19 cellular contexts compared by ENCODE assay signal in the genomic region with DNA sequence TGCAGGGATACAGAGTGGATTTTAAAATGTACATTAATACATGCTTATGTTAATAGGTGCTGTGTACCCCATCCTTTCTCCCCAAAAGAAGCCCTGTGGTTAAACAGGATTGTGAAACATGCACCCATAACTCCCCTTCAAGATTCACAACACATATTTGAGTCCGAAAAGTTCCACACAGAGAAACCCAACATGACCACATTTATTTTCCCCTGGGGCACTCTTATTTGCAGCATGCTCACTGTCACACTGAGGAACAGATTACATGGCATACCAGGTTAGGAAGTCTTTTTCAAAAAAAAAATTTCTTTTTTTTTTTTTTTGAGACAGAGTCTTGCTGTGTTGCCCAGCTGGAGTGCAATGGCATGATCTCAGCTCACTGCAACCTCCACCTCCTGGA.
DNase-seq lines count a peak whose midpoint lies in the region; ATAC-seq and TF ChIP-seq lines count a peak whose summit lies in the region.
"Had no signal": no experiment of that assay in that cellular context is flagged by ENCODE, and none has a peak within 500 bp of the region (broad histone marks: within the 10 kb centered on the region; RNA-seq: fewer than 3 reads in every experiment).

No MANE protein-coding gene starts in this region.

- POLR2A ChIA-PET in SK-N-SH (lab: Yijun Ruan, JAX) = no interaction called here
- POLR2A ChIA-PET in IMR-90 (lab: Charles Lee; ENCODE audit: unreplicated experiment) = no interaction called here

- H3K9me1 ChIP-seq in IMR-90 (ENCODE audit: insufficient read depth, low read length) = no peaks in the 10 kb centered on the region

- no peak overlapping the region for H4K5ac ChIP-seq in IMR-90 (ENCODE audit: low read depth, low read length)

- H3K9me3 ChIP-seq in SK-N-SH = no peaks in the 10 kb centered on the region; the same call in 1 of the 2 replicates
- H3K9me3 ChIP-seq in IMR-90 (ENCODE audit: control insufficient read depth, insufficient read depth, low read length) = 0 out of 2 replicates have a peak, but pooled peaks cover 2% of the 10 kb centered on the region
- H3K9me3 ChIP-seq in smooth muscle cell (replicated peaks; ENCODE audit: low read depth) = no peaks in the 10 kb centered on the region
- no peaks in the 10 kb centered on the region for H3K9me3 ChIP-seq in upper lobe of left lung

- H4K20me1 ChIP-seq in SK-N-SH (ENCODE audit: insufficient read depth) (no peaks in the 10 kb centered on the region), IMR-90 (ENCODE audit: insufficient read depth, low read length) (no peaks in the 10 kb centered on the region), smooth muscle cell (ENCODE audit: low read depth) (no peaks in the 10 kb centered on the region)
- H4K20me1 ChIP-seq: BLaER1 treated with 17β-estradiol and CSF1 and Interleukin-3, amounts not matched to agents 10 nM and 100 nM had no signal

- H4K8ac ChIP-seq in IMR-90 (ENCODE audit: low read depth in 2 of 2, low read length in 2 of 2) = no peak overlapping the region

- in situ Hi-C loops in IMR-90 (cut with MboI; ENCODE audit: low sequenced_read_pairs) = no loop called here

- no peak overlapping the region for H2AK5ac ChIP-seq in IMR-90 (ENCODE audit: low read depth, low read length)

- TF ChIP-seq RAD21 in SK-N-SH (IDR thresholded peaks at IDR 0.05; ENCODE audit: low read length) (no peak), IMR-90 (IDR thresholded peaks at IDR 0.05; ENCODE audit: low read length) (no peak)

- H2AFZ ChIP-seq in SK-N-SH (ENCODE audit: low read depth) (peak overlapping the region; percentile 33; the same call in 1 of the 2 replicates), IMR-90 (replicated peaks; ENCODE audit: low read length, poor library complexity) (no peak overlapping the region), smooth muscle cell (ENCODE audit: low read depth) (no peak overlapping the region)

- no peak overlapping the region for H4K91ac ChIP-seq in IMR-90 (ENCODE audit: insufficient read depth, low read depth, low read length)

- TF ChIP-seq CTCF in SK-N-SH (IDR thresholded peaks at IDR 0.05) = no peak
- no peak for TF ChIP-seq CTCF in IMR-90 (conservative IDR thresholded peaks at IDR 0.05; ENCODE audit: low read depth, low read length)
- TF ChIP-seq CTCF in smooth muscle cell (IDR thresholded peaks at IDR 0.05; ENCODE audit: borderline replicate concordance, insufficient read depth, poor library complexity, severe bottlenecking) = no peak
- no peak for TF ChIP-seq CTCF in upper lobe of left lung (IDR thresholded peaks at IDR 0.05)

- H3F3A ChIP-seq in SK-N-SH (replicated peaks; ENCODE audit: insufficient read depth) (peaks cover 15% of the 10 kb centered on the region), smooth muscle cell (ENCODE audit: low read depth) (no peaks in the 10 kb centered on the region)

- no peak overlapping the region for H2BK120ac ChIP-seq in IMR-90 (ENCODE audit: low read depth, low read length)

- H3K27ac ChIP-seq in SK-N-SH (ENCODE audit: low read depth in 2 of 2, low read length in 1 of 2) (peak overlapping the region; percentile 41 to 47; a peak in 3 of 4 replicates), IMR-90 (ENCODE audit: insufficient read depth, low read length) (no peak overlapping the region; the same call in 1 of the 2 replicates), smooth muscle cell (ENCODE audit: low read depth) (no peak overlapping the region), upper lobe of left lung (no peak overlapping the region)
- H3K27ac ChIP-seq: 22Rv1; BLaER1 treated with 17β-estradiol and CSF1 and Interleukin-3, amounts not matched to agents 10 nM and 100 nM; C4-2B had no signal

- H3K9ac ChIP-seq in SK-N-SH = no peak overlapping the region
- no peak overlapping the region for H3K9ac ChIP-seq in IMR-90 (ENCODE audit: low read depth, low read length)
- H3K9ac ChIP-seq in smooth muscle cell (ENCODE audit: low read depth) = no peak overlapping the region
- H3K9ac ChIP-seq: BLaER1 treated with 17β-estradiol and CSF1 and Interleukin-3, amounts not matched to agents 10 nM and 100 nM had no signal

- no peak overlapping the region for H2BK20ac ChIP-seq in IMR-90 (ENCODE audit: low read depth, low read length)

- H3K4me3 ChIP-seq in SK-N-SH (ENCODE audit: low read depth in 2 of 2, low read length in 1 of 2) = no peak overlapping the region
- no peak overlapping the region for H3K4me3 ChIP-seq in IMR-90 (ENCODE audit: insufficient read depth, low read depth, low read length)
- no peak overlapping the region for H3K4me3 ChIP-seq in smooth muscle cell
- no peak overlapping the region for H3K4me3 ChIP-seq in upper lobe of left lung
- H3K4me3 ChIP-seq: A549; BLaER1 treated with 17β-estradiol and CSF1 and Interleukin-3, amounts not matched to agents 10 nM and 100 nM had no signal

- H3K18ac ChIP-seq in IMR-90 (ENCODE audit: low read depth, low read length) = no peak overlapping the region

- intact Hi-C loops in IMR-90 (cut with micrococcal nuclease) = no loop called here

- dilution Hi-C loops in IMR-90 (cut with HindIII; ENCODE audit: low sequenced_read_pairs, unreplicated experiment) = no loop called here

- no peaks in the 10 kb centered on the region for H3K27me3 ChIP-seq in SK-N-SH (ENCODE audit: insufficient read depth)
- no peaks in the 10 kb centered on the region for H3K27me3 ChIP-seq in IMR-90 (ENCODE audit: control insufficient read depth, insufficient read depth, low read length)
- H3K27me3 ChIP-seq in smooth muscle cell (ENCODE audit: low read depth) = no peaks in the 10 kb centered on the region
- no peaks in the 10 kb centered on the region for H3K27me3 ChIP-seq in upper lobe of left lung
- H3K27me3 ChIP-seq: BLaER1 treated with 17β-estradiol and CSF1 and Interleukin-3, amounts not matched to agents 10 nM and 100 nM had no signal

- H3K9me2 ChIP-seq in SK-N-SH = no peaks in the 10 kb centered on the region

- H3K79me2 ChIP-seq in SK-N-SH (ENCODE audit: insufficient read depth) = no peaks in the 10 kb centered on the region
- no peaks in the 10 kb centered on the region for H3K79me2 ChIP-seq in smooth muscle cell (ENCODE audit: low read depth)

- H3K36me3 ChIP-seq in SK-N-SH (replicated peaks in 1 of 2; ENCODE audit: control insufficient read depth in 1 of 2, insufficient read depth in 2 of 2, low read length in 1 of 2) = no peaks in the 10 kb centered on the region
- no peaks in the 10 kb centered on the region for H3K36me3 ChIP-seq in IMR-90 (ENCODE audit: control insufficient read depth, insufficient read depth, low read length)
- H3K36me3 ChIP-seq in smooth muscle cell (ENCODE audit: low read depth) = no peaks in the 10 kb centered on the region
- no peaks in the 10 kb centered on the region for H3K36me3 ChIP-seq in upper lobe of left lung
- H3K36me3 ChIP-seq: BLaER1 treated with 17β-estradiol and CSF1 and Interleukin-3, amounts not matched to agents 10 nM and 100 nM had no signal

- CTCF ChIA-PET in SK-N-SH (lab: Yijun Ruan, JAX) (no interaction called here), IMR-90 (lab: Yijun Ruan, JAX) (no interaction called here)

- no peak overlapping the region for H3K56ac ChIP-seq in IMR-90 (ENCODE audit: extremely low read depth, insufficient read depth, low read length)

- no peak overlapping the region for H2AK9ac ChIP-seq in IMR-90 (replicated peaks; ENCODE audit: low read depth, low read length, poor library complexity)

- no peak overlapping the region for H3K4me2 ChIP-seq in SK-N-SH
- no peak overlapping the region for H3K4me2 ChIP-seq in IMR-90 (ENCODE audit: low read depth, low read length)
- no peak overlapping the region for H3K4me2 ChIP-seq in smooth muscle cell
- H3K4me2 ChIP-seq: A549; BLaER1 treated with 17β-estradiol and CSF1 and Interleukin-3, amounts not matched to agents 10 nM and 100 nM had no signal

- H3K79me1 ChIP-seq in IMR-90 (ENCODE audit: low read depth in 1 of 2, low read length in 2 of 2) = no peaks in the 10 kb centered on the region

- no TSS peak for BruUV-seq in IMR-90 (replicated peaks; lab: Mats Ljungman, UMichigan)

- DNase-seq in SK-N-SH (no peak), EH (ENCODE audit: low read depth) (peak; percentile 47), IMR-90 (no peak), RPMI7951 (ENCODE audit: low read depth) (peak; percentile 60), smooth muscle cell (lab: John Stamatoyannopoulos, UW; ENCODE audit: unreplicated experiment) (no peak), upper lobe of left lung (no peak), mucosa of gallbladder (ENCODE audit: low spot score) (no peak)
- DNase-seq: AML-193; Caco-2; Calu3; CD4-positive, alpha-beta T cell; CD8-positive, alpha-beta T cell; DMS79 treated with DMSO at 0.1 percent for 48 hours; GF-D8 had no signal

- H2BK15ac ChIP-seq in IMR-90 (ENCODE audit: low read depth, low read length) = peak overlapping the region; percentile 11; the same call in 1 of the 3 replicates

- no peak overlapping the region for H2BK5ac ChIP-seq in IMR-90 (ENCODE audit: low read depth, low read length, poor library complexity, severe bottlenecking)

- TF ChIP-seq POLR2A in IMR-90 (IDR thresholded peaks at IDR 0.05; ENCODE audit: low read depth, low read length) (no peak), upper lobe of left lung (IDR thresholded peaks at IDR 0.05) (no peak)

- TF ChIP-seq EP300 in SK-N-SH (IDR thresholded peaks at IDR 0.05; ENCODE audit: borderline replicate concordance in 1 of 2, low read depth in 1 of 2, low read length in 1 of 2) (no peak), upper lobe of left lung (IDR thresholded peaks at IDR 0.05) (no peak)

- no peak overlapping the region for H3K23ac ChIP-seq in IMR-90 (ENCODE audit: low read depth, low read length)

- 92% methylated on average over 1 of the region's 1 CpG for WGBS in SK-N-SH (ENCODE audit: low lambda C conversion rate)
- no CpG with 5 or more reads among the region's 1 CpG for WGBS in IMR-90 (ENCODE audit: extremely low coverage in 2 of 2, insufficient read length in 1 of 2), 2 experiments
- WGBS in smooth muscle cell (ENCODE audit: low lambda C conversion rate) = 88% methylated on average over 1 of the region's 1 CpG
- 93% methylated on average over 1 of the region's 1 CpG for WGBS in upper lobe of left lung, 2 donors

- H3K4me1 ChIP-seq in SK-N-SH (ENCODE audit: control insufficient read depth in 1 of 2, insufficient read depth in 2 of 2, low read depth in 1 of 2, low read length in 1 of 2) = peaks cover 5 to 22% of the 10 kb centered on the region in 2 experiments; a peak in 2 of 4 replicates
- peaks cover 4% of the 10 kb centered on the region for H3K4me1 ChIP-seq in IMR-90 (ENCODE audit: control insufficient read depth, insufficient read depth, low read length)
- no peaks in the 10 kb centered on the region for H3K4me1 ChIP-seq in smooth muscle cell (ENCODE audit: low read depth)
- no peaks in the 10 kb centered on the region for H3K4me1 ChIP-seq in upper lobe of left lung
- H3K4me1 ChIP-seq: Caco-2 had no signal

- no peak overlapping the region for H3K4ac ChIP-seq in IMR-90 (ENCODE audit: low read depth, low read length)

- ATAC-seq in SK-N-SH treated with all-trans-retinoic acid at 6 μM for 48 hours = no peak; the same call in 2 of the 3 replicates
- ATAC-seq in IMR-90 (ENCODE audit: low read depth) = no peak
- no peak for ATAC-seq in upper lobe of left lung (ENCODE audit: low FRiP score in 2 of 2)
- ATAC-seq: A549; CD8-positive, alpha-beta T cell had no signal

- no peak overlapping the region for H3K14ac ChIP-seq in IMR-90 (replicated peaks; ENCODE audit: low read depth, low read length)

TF ChIP-seq in SK-N-SH, 30 proteins besides CTCF, POLR2A, EP300 and RAD21 (continues in another document):
- no peak for TF ChIP-seq JUND (IDR thresholded peaks at IDR 0.05)

TF ChIP-seq in IMR-90, 13 proteins besides CTCF, POLR2A, EP300 and RAD21 (continues in another document):
- no peak for TF ChIP-seq CEBPB (IDR thresholded peaks at IDR 0.05; ENCODE audit: low read depth, low read length)

Comparison
In these comparisons a context has a peak if more than half of its experiments do, and no peak if none do; other contexts are left out.
1. DNase-seq: peak in EH (single experiment) and RPMI7951 (single experiment); none in SK-N-SH (single experiment), IMR-90 (single experiment), smooth muscle cell (single experiment), upper lobe of left lung (0 of 2) and mucosa of gallbladder (single experiment).
2. H3K27ac ChIP-seq: peak in SK-N-SH (2 of 2); none in IMR-90 (single experiment), smooth muscle cell (single experiment) and upper lobe of left lung (0 of 4).